In genomic region chr2:105405291-105405690, GRCh38 we compare ENCODE assay signal across 15 cellular contexts. TPM values are rescaled to one million over a fixed set of nuclear protein-coding genes. Genes with fewer than 3 reads are reported as not detected.
DNase-seq lines count a peak whose midpoint lies in the region; ATAC-seq and TF ChIP-seq lines count a peak whose summit lies in the region.
"Had no signal": no experiment of that assay in that cellular context is flagged by ENCODE, and none has a peak within 500 bp of the region (broad histone marks: within the 10 kb centered on the region; RNA-seq: fewer than 3 reads in every experiment).

No MANE protein-coding gene starts in this region.

- 30 to 35% methylated on average over 4 of the region's 4 CpGs for WGBS in GM23248 (ENCODE audit: low coverage in 1 of 2, low lambda C conversion rate in 2 of 2, missing lambda C conversion rate in 2 of 2), 2 experiments
- WGBS in psoas muscle, 3 donors = 91 to 93% (median 91%) methylated on average over 4 of the region's 4 CpGs

- no peaks in the 10 kb centered on the region for H3K9me3 ChIP-seq in GM23248 (ENCODE audit: low read depth)
- no peaks in the 10 kb centered on the region for H3K9me3 ChIP-seq in fibroblast of lung (ENCODE audit: control insufficient read depth, insufficient read depth, low read depth, low read length)
- no peaks in the 10 kb centered on the region for H3K9me3 ChIP-seq in psoas muscle
- H3K9me3 ChIP-seq: neutrophil had no signal

- H3K79me2 ChIP-seq in GM23248 (ENCODE audit: insufficient read depth) (peaks cover 8% of the 10 kb centered on the region; the same call in 1 of the 2 replicates), fibroblast of lung (ENCODE audit: control insufficient read depth, insufficient read depth, low read length) (no peaks in the 10 kb centered on the region)

- H3K4me3 ChIP-seq in GM23248 (peak overlapping the region; percentile 7; the same call in 1 of the 2 replicates), fibroblast of lung (replicated peaks in 1 of 4; ENCODE audit: control extremely low read depth in 1 of 4, insufficient read depth in 1 of 4, low read depth in 3 of 4, low read length in 4 of 4) (no peak overlapping the region), psoas muscle (no peak overlapping the region)

- H2AFZ ChIP-seq in GM23248 = no peak overlapping the region
- H2AFZ ChIP-seq in fibroblast of lung (ENCODE audit: low read length) = no peak overlapping the region

- intact Hi-C loops in psoas muscle (cut with DNase I) = no loop called here

- no peaks in the 10 kb centered on the region for H3K4me1 Mint-ChIP-seq in activated T-cell treated with anti-CD3 and anti-CD28 coated beads, Interleukin-2, amount 50 U/mL, for 4 hours (ENCODE audit: low read depth)

- H3F3A ChIP-seq in GM23248 (ENCODE audit: insufficient read depth) = peaks cover 60% of the 10 kb centered on the region

- peaks cover 9% of the 10 kb centered on the region for H3K27me3 Mint-ChIP-seq in activated T-cell treated with anti-CD3 and anti-CD28 coated beads, Interleukin-2, amount 50 U/mL, for 4 hours (ENCODE audit: low read depth)

- peak overlapping the region; percentile 95 for H3K27ac ChIP-seq in GM23248
- H3K27ac ChIP-seq in fibroblast of lung (ENCODE audit: insufficient read depth, low read length) = peak overlapping the region; percentile 68
- H3K27ac ChIP-seq in psoas muscle = peak overlapping the region; percentile 87
- H3K27ac ChIP-seq: neutrophil had no signal

- DNase-seq in GM23248 (peak; percentile 81), RPMI7951 (ENCODE audit: low read depth) (peak; percentile 47), fibroblast of lung (ENCODE audit: low read depth in 2 of 2) (peak; percentile 62 to 71), psoas muscle (no peak), left lobe of liver (ENCODE audit: low spot score) (no peak), NCI-H2081 treated with DMSO at 0.1 percent for 48 hours (lab: John Stamatoyannopoulos, UW) (no peak)
- DNase-seq in activated T-cell treated with anti-CD3 and anti-CD28 coated beads, Interleukin-2, amount 50 U/mL, for 4 hours = no peak
- no peak for DNase-seq in stimulated activated CD4-positive, alpha-beta T cell treated with anti-CD3 and anti-CD28 coated beads, Interleukin-4, amount 100 ng/mL, for 24 hours
- DNase-seq: activated naive CD4-positive, alpha-beta T cell treated with anti-CD3 and anti-CD28 coated beads, Interleukin-2, amount 50 U/mL, for 16 hours; CD4-positive, alpha-beta T cell; cortex of kidney; NCI-H2171; small intestine; SW 1271 had no signal

- TF ChIP-seq CTCF in fibroblast of lung (conservative IDR thresholded peaks at IDR 0.05 in 1 of 2, IDR thresholded peaks at IDR 0.05 in 1 of 2; ENCODE audit: low read depth in 1 of 2, low read length in 2 of 2) (no peak), psoas muscle (IDR thresholded peaks at IDR 0.05) (no peak)

- no peaks in the 10 kb centered on the region for H3K9me3 Mint-ChIP-seq in activated T-cell treated with anti-CD3 and anti-CD28 coated beads, Interleukin-2, amount 50 U/mL, for 4 hours
- H3K9me3 Mint-ChIP-seq: CD4-positive, alpha-beta T cell had no signal

- no peaks in the 10 kb centered on the region for H3K9me2 ChIP-seq in GM23248 (ENCODE audit: insufficient read depth)

- no peaks in the 10 kb centered on the region for H3K36me3 ChIP-seq in GM23248 (ENCODE audit: low read depth)
- H3K36me3 ChIP-seq in fibroblast of lung (ENCODE audit: control insufficient read depth, insufficient read depth, low read length) = no peaks in the 10 kb centered on the region
- no peaks in the 10 kb centered on the region for H3K36me3 ChIP-seq in psoas muscle (ENCODE audit: insufficient read depth in 1 of 2, low read depth in 1 of 2)
- H3K36me3 ChIP-seq: neutrophil had no signal

- no peaks in the 10 kb centered on the region for H3K36me3 Mint-ChIP-seq in activated T-cell treated with anti-CD3 and anti-CD28 coated beads, Interleukin-2, amount 50 U/mL, for 4 hours (ENCODE audit: insufficient read depth)

- no peaks in the 10 kb centered on the region for H3K27me3 ChIP-seq in GM23248 (replicated peaks; ENCODE audit: insufficient read depth)
- no peaks in the 10 kb centered on the region for H3K27me3 ChIP-seq in fibroblast of lung (ENCODE audit: control insufficient read depth, insufficient read depth, low read length)
- H3K27me3 ChIP-seq in psoas muscle (ENCODE audit: insufficient read depth in 3 of 3, low read length in 2 of 3) = no peaks in the 10 kb centered on the region

- no peak overlapping the region for H3K4me3 Mint-ChIP-seq in activated T-cell treated with anti-CD3 and anti-CD28 coated beads, Interleukin-2, amount 50 U/mL, for 4 hours
- H3K4me3 Mint-ChIP-seq: CD4-positive, alpha-beta T cell had no signal

- in situ Hi-C loops in GM23248 (cut with MboI) = no loop called here

- H4K20me1 ChIP-seq in GM23248 (ENCODE audit: insufficient read depth) (no peaks in the 10 kb centered on the region), fibroblast of lung (ENCODE audit: control insufficient read depth, extremely low read depth, insufficient read depth, low read length) (no peaks in the 10 kb centered on the region)

- H3K4me1 ChIP-seq in GM23248 (ENCODE audit: insufficient read depth) = peaks cover 55% of the 10 kb centered on the region
- H3K4me1 ChIP-seq in fibroblast of lung (ENCODE audit: control insufficient read depth, extremely low read depth, insufficient read depth, low read length) = peaks cover 10% of the 10 kb centered on the region
- H3K4me1 ChIP-seq in psoas muscle = peaks cover 44% of the 10 kb centered on the region

- H3K4me2 ChIP-seq in GM23248 (ENCODE audit: unreplicated experiment) = peak overlapping the region; percentile 70
- no peak overlapping the region for H3K4me2 ChIP-seq in fibroblast of lung (ENCODE audit: extremely low read depth, insufficient read depth, low read length)

- no peak for ATAC-seq in psoas muscle
- no peak for ATAC-seq in activated T-cell treated with anti-CD3 and anti-CD28 coated beads, Interleukin-2, amount 50 U/mL, for 4 hours
- ATAC-seq in left lobe of liver = no peak

- H3K9ac ChIP-seq in GM23248 (peak overlapping the region; percentile 66), fibroblast of lung (ENCODE audit: insufficient read depth, low read length) (no peak overlapping the region)

RNA-seq across cellular contexts. Expression of gene FHL2, which starts 6.4 kb away (rescaled TPM):
- total RNA-seq in GM23248 (2014; rRNA removed; shearing (Covaris generic)) = 383 and 404 TPM in 2 replicates
- polyA plus RNA-seq in GM23248 (2016; fragmentation: Nextera tagmentation; extraction: Ambion mirVana) (598 and 610 TPM in 2 replicates), fibroblast of lung (415 and 421 TPM in 2 replicates), psoas muscle (10 to 100 TPM; 24.7 to 40.9 (median 28.5) TPM)
- 124 and 149 TPM in 2 replicates for total RNA-seq in RPMI7951 (2014; rRNA removed; shearing (Covaris generic))
- total RNA-seq in fibroblast of lung (120 and 144 TPM in 2 replicates), psoas muscle (100 to 1,000 TPM in 1 of 4 donors, 10 to 100 TPM in 3; 33.5 to 114 (median 51.7) TPM), left lobe of liver (5.5 TPM)
- polyA plus RNA-seq in fibroblast of lung (2012) = 318 and 323 TPM in 2 replicates
- polyA minus RNA-seq in fibroblast of lung (ENCODE audit: low replicate concordance) = 483 and 485 TPM in 2 replicates
- total RNA-seq in activated T-cell treated with anti-CD3 and anti-CD28 coated beads, Interleukin-2, amount 50 U/mL, for 4 hours = 1 to 10 TPM; 2.6 to 3.5 (median 2.7) TPM

Comparison
In these comparisons a context has a peak if more than half of its experiments do, and no peak if none do; other contexts are left out.
1. DNase-seq: peak in GM23248 (single experiment), RPMI7951 (single experiment) and fibroblast of lung (2 of 2); none in psoas muscle (0 of 2), activated T-cell treated with anti-CD3 and anti-CD28 coated beads, Interleukin-2, amount 50 U/mL, for 4 hours (single experiment), left lobe of liver (single experiment), NCI-H2081 treated with DMSO at 0.1 percent for 48 hours (single experiment) and stimulated activated CD4-positive, alpha-beta T cell treated with anti-CD3 and anti-CD28 coated beads, Interleukin-4, amount 100 ng/mL, for 24 hours (single experiment).
2. Peak in every context shown above with its lines, with median percentiles within 50 percentile points of each other: H3K27ac ChIP-seq.